10 cellular contexts compared by ENCODE assay signal in genomic region chr2:222038086-222038802, GRCh38.
DNase-seq lines count a peak whose midpoint lies in the region; ATAC-seq and TF ChIP-seq lines count a peak whose summit lies in the region.
"Had no signal": no experiment of that assay in that cellular context is flagged by ENCODE, and none has a peak within 500 bp of the region (broad histone marks: within the 10 kb centered on the region; RNA-seq: fewer than 3 reads in every experiment).

No MANE protein-coding gene starts in this region.

- H3K36me3 ChIP-seq in kidney epithelial cell (ENCODE audit: control insufficient read depth, insufficient read depth, low read length), result no peaks in the 10 kb centered on the region

- no peaks in the 10 kb centered on the region for H3K23me2 ChIP-seq in H9 (ENCODE audit: insufficient read length, low read depth, low read length, poor library complexity, severe bottlenecking)

- no peak for ATAC-seq in HG03280 (IDR thresholded peaks at IDR 0.05; ENCODE audit: unreplicated experiment)

- DNase-seq in H9, result no peak
- peak; percentile 30 for DNase-seq in RPMI8226
- no peak for DNase-seq in kidney epithelial cell (ENCODE audit: low read depth)
- DNase-seq in C1 segment of cervical spinal cord (lab: John Stamatoyannopoulos, UW), result no peak
- no peak for DNase-seq in nucleus accumbens (lab: John Stamatoyannopoulos, UW)
- no peak for DNase-seq in activated effector memory CD4-positive, alpha-beta T cell treated with anti-CD3 and anti-CD28 coated beads, Interleukin-2, amount 50 U/mL, for 16 hours
- DNase-seq: activated gamma-delta T cell; NK-92 treated with Interleukin-12 subunit alpha and Interleukin-12 subunit beta, amount 100 ng/mL, for 24 hours had no signal

- H3K23ac ChIP-seq in H9 (ENCODE audit: insufficient read length, low read depth, low read length), result no peak overlapping the region

- H3K4ac ChIP-seq in H9 (ENCODE audit: low read depth, low read length), result no peak overlapping the region

- H3K79me1 ChIP-seq in H9 (ENCODE audit: insufficient read depth, low read depth, low read length, poor library complexity, severe bottlenecking), result no peaks in the 10 kb centered on the region

- H2BK20ac ChIP-seq in H9 (ENCODE audit: low read depth, low read length, poor library complexity, severe bottlenecking), result no peak overlapping the region

- no peak overlapping the region for H2BK15ac ChIP-seq in H9 (ENCODE audit: low read depth, low read length)

- H4K20me1 ChIP-seq in H9 (ENCODE audit: control insufficient read depth, insufficient read depth, insufficient read length), result no peaks in the 10 kb centered on the region

- no peak overlapping the region for H4K8ac ChIP-seq in H9 (replicated peaks; ENCODE audit: insufficient read length, low read depth, low read length)

- no peak overlapping the region for H3K14ac ChIP-seq in H9 (ENCODE audit: insufficient read depth, low read length)

- H3K4me1 ChIP-seq in H9 (ENCODE audit: insufficient read depth, low read length), result no peaks in the 10 kb centered on the region

- H3K9ac ChIP-seq in H9 (ENCODE audit: extremely low read depth, insufficient read length, low read length), result no peak overlapping the region

- no peak overlapping the region for H3K4me3 Mint-ChIP-seq in H9

- no peak overlapping the region for H3K27ac Mint-ChIP-seq in H9

- no peak overlapping the region for H2AFZ ChIP-seq in H9 (ENCODE audit: low read length)

- H3K18ac ChIP-seq in H9 (ENCODE audit: insufficient read length, low read depth, low read length), result no peak overlapping the region

- no peak overlapping the region for H2AK5ac ChIP-seq in H9 (ENCODE audit: insufficient read length, low read length)

- H3T11ph ChIP-seq in H9 (ENCODE audit: low read length), result no peak overlapping the region

- no peaks in the 10 kb centered on the region for H3K9me3 ChIP-seq in H9 (ENCODE audit: control insufficient read depth, low read depth, low read length)

- no peak overlapping the region for H3K56ac ChIP-seq in H9 (ENCODE audit: insufficient read length, low read depth, low read length)

- H2BK12ac ChIP-seq in H9 (ENCODE audit: insufficient read length, low read depth, low read length), result no peak overlapping the region

- H3K27ac ChIP-seq in C4-2B, result no peak overlapping the region
- H3K27ac ChIP-seq in H9 (ENCODE audit: insufficient read length, low read depth, low read length), result no peak overlapping the region

- no peak overlapping the region for H3K4me3 ChIP-seq in kidney epithelial cell (ENCODE audit: low read depth, low read length)

- H3K27me3 ChIP-seq in H9 (ENCODE audit: insufficient read depth, low read length), result no peaks in the 10 kb centered on the region; the same call in 1 of the 2 replicates
- H3K27me3 ChIP-seq in kidney epithelial cell (ENCODE audit: control insufficient read depth, insufficient read depth, low read length), result no peaks in the 10 kb centered on the region

- H2BK120ac ChIP-seq in H9 (ENCODE audit: low read depth, low read length, poor library complexity, severe bottlenecking), result no peak overlapping the region

- H4K91ac ChIP-seq in H9 (ENCODE audit: insufficient read length, low read depth, low read length), result no peak overlapping the region

- TF ChIP-seq CTCF in C4-2B (conservative IDR thresholded peaks at IDR 0.05) (peak; percentile 66), H9 (conservative IDR thresholded peaks at IDR 0.05) (peak; percentile 69), kidney epithelial cell (IDR thresholded peaks at IDR 0.05; ENCODE audit: insufficient read depth, low read length, poor library complexity, severe bottlenecking) (peak; percentile 57)

- H4K5ac ChIP-seq in H9 (ENCODE audit: insufficient read length, low read depth, low read length), result no peak overlapping the region

- H3K9me3 Mint-ChIP-seq in H9, result no peaks in the 10 kb centered on the region

- H3K36me3 Mint-ChIP-seq in H9 (ENCODE audit: insufficient read depth in 1 of 3, low read depth in 3 of 3), result no peaks in the 10 kb centered on the region

- peaks cover 7 to 9% of the 10 kb centered on the region in 2 experiments; a peak in 3 of 4 replicates for H3K4me1 Mint-ChIP-seq in H9

- no peak overlapping the region for H3K4me2 ChIP-seq in H9 (ENCODE audit: insufficient read depth, insufficient read length, low read length)

- peaks cover 36% of the 10 kb centered on the region for H3K27me3 Mint-ChIP-seq in H9 (ENCODE audit: low read depth)

- WGBS in H9 (ENCODE audit: extremely low coverage, insufficient read length, low lambda C conversion rate), result no CpG with 5 or more reads among the region's 4 CpGs

- H3K79me2 ChIP-seq in H9 (ENCODE audit: insufficient read depth, low read length), result no peaks in the 10 kb centered on the region

- no peak overlapping the region for H2BK5ac ChIP-seq in H9 (ENCODE audit: insufficient read length, low read length)
